1 cellular context compared by ENCODE assay signal in genomic region chr12:2902287-2902880, GRCh38.
A peak's percentile ranks its signal among the peaks of the same experiment; 100 is the strongest.
TF ChIP-seq lines count a peak whose summit lies in the region.

No MANE protein-coding gene starts in this region.

TF ChIP-seq in HEK293, 187 proteins besides CTCF, POLR2A, EP300 and RAD21 (continued from another document):
- TF ChIP-seq, protein P1, sequence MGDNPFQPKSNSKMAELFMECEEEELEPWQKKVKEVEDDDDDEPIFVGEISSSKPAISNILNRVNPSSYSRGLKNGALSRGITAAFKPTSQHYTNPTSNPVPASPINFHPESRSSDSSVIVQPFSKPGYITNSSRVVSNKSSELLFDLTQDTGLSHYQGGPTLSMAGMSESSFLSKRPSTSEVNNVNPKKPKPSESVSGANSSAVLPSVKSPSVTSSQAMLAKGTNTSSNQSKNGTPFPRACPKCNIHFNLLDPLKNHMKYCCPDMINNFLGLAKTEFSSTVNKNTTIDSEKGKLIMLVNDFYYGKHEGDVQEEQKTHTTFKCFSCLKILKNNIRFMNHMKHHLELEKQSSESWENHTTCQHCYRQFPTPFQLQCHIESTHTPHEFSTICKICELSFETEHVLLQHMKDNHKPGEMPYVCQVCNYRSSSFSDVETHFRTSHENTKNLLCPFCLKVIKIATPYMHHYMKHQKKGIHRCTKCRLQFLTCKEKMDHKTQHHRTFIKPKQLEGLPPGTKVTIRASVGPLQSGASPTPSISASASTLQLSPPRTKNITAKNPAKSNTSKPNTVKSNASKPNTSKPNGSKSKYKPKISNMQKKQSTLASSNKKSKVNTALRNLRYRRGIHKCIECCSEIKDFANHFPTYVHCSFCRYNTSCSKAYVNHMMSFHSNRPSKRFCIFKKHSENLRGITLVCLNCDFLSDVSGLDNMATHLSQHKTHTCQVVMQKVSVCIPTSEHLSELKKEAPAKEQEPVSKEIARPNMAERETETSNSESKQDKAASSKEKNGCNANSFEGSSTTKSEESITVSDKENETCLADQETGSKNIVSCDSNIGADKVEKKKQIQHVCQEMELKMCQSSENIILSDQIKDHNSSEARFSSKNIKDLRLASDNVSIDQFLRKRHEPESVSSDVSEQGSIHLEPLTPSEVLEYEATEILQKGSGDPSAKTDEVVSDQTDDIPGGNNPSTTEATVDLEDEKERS (tag by site-specific recombination; IDR thresholded peaks at IDR 0.05): no peak
- TF ChIP-seq ZBTB8A (tag by site-specific recombination; IDR thresholded peaks at IDR 0.05) (no peak), IKZF3 (tag by site-specific recombination; IDR thresholded peaks at IDR 0.05) (peak; percentile 84), ZNF391 (tag by site-specific recombination; IDR thresholded peaks at IDR 0.05; ENCODE audit: borderline replicate concordance, low read depth) (no peak), ZSCAN23 (tag by site-specific recombination; IDR thresholded peaks at IDR 0.05) (no peak), ZBTB7A (tag by site-specific recombination; IDR thresholded peaks at IDR 0.05; ENCODE audit: low read depth) (no peak), SCRT2 (tag by site-specific recombination; IDR thresholded peaks at IDR 0.05) (0 out of 2 replicates have a peak, but pooled peaks have one; percentile 22), ZXDB (tag by site-specific recombination; IDR thresholded peaks at IDR 0.05) (no peak), ZNF658 (tag by site-specific recombination; IDR thresholded peaks at IDR 0.05) (no peak), KLF7 (tag by site-specific recombination; IDR thresholded peaks at IDR 0.05; ENCODE audit: borderline replicate concordance) (no peak), ZNF664 (tag by site-specific recombination; IDR thresholded peaks at IDR 0.05) (no peak), SP7 (tag by site-specific recombination; IDR thresholded peaks at IDR 0.05) (no peak), ZNF629 (tag by site-specific recombination; IDR thresholded peaks at IDR 0.05) (no peak), ZNF624 (tag by site-specific recombination; IDR thresholded peaks at IDR 0.05) (no peak), GLI2 (tag by site-specific recombination; IDR thresholded peaks at IDR 0.05; ENCODE audit: borderline replicate concordance, low read depth) (no peak), ZNF768 (tag by site-specific recombination; IDR thresholded peaks at IDR 0.05) (no peak), ZNF311 (tag by site-specific recombination; IDR thresholded peaks at IDR 0.05; ENCODE audit: borderline replicate concordance) (no peak), ZNF248 (tag by site-specific recombination; IDR thresholded peaks at IDR 0.05) (no peak), ZNF366 (tag by site-specific recombination; conservative IDR thresholded peaks at IDR 0.05) (no peak), ZNF747 (tag by site-specific recombination; IDR thresholded peaks at IDR 0.05) (no peak), ZNF23 (tag by site-specific recombination; IDR thresholded peaks at IDR 0.05; ENCODE audit: borderline replicate concordance) (no peak), ZEB2 (tag by site-specific recombination; IDR thresholded peaks at IDR 0.05) (peak; percentile 44; the same call in 1 of the 2 replicates), ZNF223 (tag by site-specific recombination; IDR thresholded peaks at IDR 0.05) (no peak), ZNF112 (tag by site-specific recombination; IDR thresholded peaks at IDR 0.05) (no peak), ZBTB17 (tag by site-specific recombination; IDR thresholded peaks at IDR 0.05) (0 out of 2 replicates have a peak, but pooled peaks have one; percentile 43), ZFP37 (tag by site-specific recombination; IDR thresholded peaks at IDR 0.05) (no peak), ZNF510 (tag by site-specific recombination; IDR thresholded peaks at IDR 0.05; ENCODE audit: insufficient replicate concordance) (no peak), ZNF121 (tag by site-specific recombination; IDR thresholded peaks at IDR 0.05) (no peak)
- TF ChIP-seq, protein P2, sequence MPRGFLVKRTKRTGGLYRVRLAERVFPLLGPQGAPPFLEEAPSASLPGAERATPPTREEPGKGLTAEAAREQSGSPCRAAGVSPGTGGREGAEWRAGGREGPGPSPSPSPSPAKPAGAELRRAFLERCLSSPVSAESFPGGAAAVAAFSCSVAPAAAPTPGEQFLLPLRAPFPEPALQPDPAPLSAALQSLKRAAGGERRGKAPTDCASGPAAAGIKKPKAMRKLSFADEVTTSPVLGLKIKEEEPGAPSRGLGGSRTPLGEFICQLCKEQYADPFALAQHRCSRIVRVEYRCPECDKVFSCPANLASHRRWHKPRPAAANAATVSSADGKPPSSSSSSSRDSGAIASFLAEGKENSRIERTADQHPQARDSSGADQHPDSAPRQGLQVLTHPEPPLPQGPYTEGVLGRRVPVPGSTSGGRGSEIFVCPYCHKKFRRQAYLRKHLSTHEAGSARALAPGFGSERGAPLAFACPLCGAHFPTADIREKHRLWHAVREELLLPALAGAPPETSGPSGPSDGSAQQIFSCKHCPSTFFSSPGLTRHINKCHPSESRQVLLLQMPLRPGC (tag by site-specific recombination; IDR thresholded peaks at IDR 0.05): no peak
- TF ChIP-seq, protein P3, sequence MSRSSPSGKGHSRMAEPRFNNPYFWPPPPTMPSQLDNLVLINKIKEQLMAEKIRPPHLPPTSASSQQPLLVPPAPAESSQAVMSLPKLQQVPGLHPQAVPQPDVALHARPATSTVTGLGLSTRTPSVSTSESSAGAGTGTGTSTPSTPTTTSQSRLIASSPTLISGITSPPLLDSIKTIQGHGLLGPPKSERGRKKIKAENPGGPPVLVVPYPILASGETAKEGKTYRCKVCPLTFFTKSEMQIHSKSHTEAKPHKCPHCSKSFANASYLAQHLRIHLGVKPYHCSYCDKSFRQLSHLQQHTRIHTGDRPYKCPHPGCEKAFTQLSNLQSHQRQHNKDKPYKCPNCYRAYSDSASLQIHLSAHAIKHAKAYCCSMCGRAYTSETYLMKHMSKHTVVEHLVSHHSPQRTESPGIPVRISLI (tag by site-specific recombination; IDR thresholded peaks at IDR 0.05): no peak
